16 cellular contexts compared by ENCODE assay signal in genomic region chr2:157181234-157181633, GRCh38.
DNase-seq lines count a peak whose midpoint lies in the region; ATAC-seq and TF ChIP-seq lines count a peak whose summit lies in the region.
"Had no signal": no experiment of that assay in that cellular context is flagged by ENCODE, and none has a peak within 500 bp of the region (broad histone marks: within the 10 kb centered on the region; RNA-seq: fewer than 3 reads in every experiment).

No MANE protein-coding gene starts in this region.

- ATAC-seq in GM21447 (IDR thresholded peaks at IDR 0.05; ENCODE audit: unreplicated experiment) (no peak), HG03460 (IDR thresholded peaks at IDR 0.05; ENCODE audit: unreplicated experiment) (no peak)
- ATAC-seq: CD8-positive, alpha-beta T cell; HepG2 had no signal

- no peak for DNase-seq in CD14-positive monocyte (ENCODE audit: low spot score)
- DNase-seq in LHCN-M2 (ENCODE audit: low read depth): peak; percentile 29
- DNase-seq in cardiac fibroblast (ENCODE audit: low read depth in 2 of 2): peak; percentile 59 to 75
- peak; percentile 25 for DNase-seq in fibroblast of the aortic adventitia (ENCODE audit: low read depth)
- DNase-seq in pons (ENCODE audit: low spot score): no peak
- no peak for DNase-seq in DMS153 treated with DMSO at 0.1 percent for 48 hours (lab: John Stamatoyannopoulos, UW; ENCODE audit: unreplicated experiment)
- DNase-seq: BE2C; CD8-positive, alpha-beta T cell; Karpas-422; MV-4-11; NCI-H1436 treated with DMSO at 0.1 percent for 48 hours; NCI-H2081; SK-N-SH had no signal

- no peaks in the 10 kb centered on the region for H3K9me3 Mint-ChIP-seq in CD14-positive monocyte
- H3K9me3 Mint-ChIP-seq: CD8-positive, alpha-beta T cell had no signal

- no peak overlapping the region for H3K4me3 ChIP-seq in cardiac fibroblast (replicated peaks in 1 of 2; ENCODE audit: low read depth in 2 of 2, low read length in 2 of 2)
- no peak overlapping the region for H3K4me3 ChIP-seq in fibroblast of the aortic adventitia (ENCODE audit: low read depth, low read length)

- peaks cover 56% of the 10 kb centered on the region for H3K4me1 Mint-ChIP-seq in CD14-positive monocyte

- TF ChIP-seq CTCF in CD14-positive monocyte (IDR thresholded peaks at IDR 0.05) (no peak), cardiac fibroblast (IDR thresholded peaks at IDR 0.05; ENCODE audit: low read depth, low read length) (no peak), fibroblast of the aortic adventitia (IDR thresholded peaks at IDR 0.05; ENCODE audit: insufficient read depth, low read length) (no peak)

- peak overlapping the region; percentile 51 to 89 (median 72) for H3K27ac Mint-ChIP-seq in CD14-positive monocyte
- H3K27ac Mint-ChIP-seq: CD8-positive, alpha-beta T cell had no signal

- intact Hi-C loops in CD14-positive monocyte (cut with micrococcal nuclease): no loop called here

- H3K27me3 Mint-ChIP-seq in CD14-positive monocyte (ENCODE audit: low read depth in 3 of 3): peaks cover 0 to 3% (median 2%) of the 10 kb centered on the region in 3 donors

- H3K4me3 Mint-ChIP-seq in CD14-positive monocyte: peak overlapping the region in 1 of 2 donors; percentile 42
- H3K4me3 Mint-ChIP-seq: CD8-positive, alpha-beta T cell had no signal

- H3K36me3 Mint-ChIP-seq in CD14-positive monocyte: no peaks in the 10 kb centered on the region
- H3K36me3 Mint-ChIP-seq: CD8-positive, alpha-beta T cell had no signal

Comparison
In these comparisons a context has a peak if more than half of its experiments do, and no peak if none do; other contexts are left out.
1. DNase-seq: peak in LHCN-M2 (single experiment), cardiac fibroblast (2 of 2) and fibroblast of the aortic adventitia (single experiment); none in CD14-positive monocyte (single experiment), pons (single experiment) and DMS153 treated with DMSO at 0.1 percent for 48 hours (single experiment).